Comparison of ENCODE assay signal across 2 cellular contexts in genomic region chr6:157988700-157989063, GRCh38.
TF ChIP-seq lines count a peak whose summit lies in the region.

No MANE protein-coding gene starts in this region.

TF ChIP-seq in HCT116, 20 proteins besides CTCF, POLR2A, EP300 and RAD21 (continued from another document):
- TF ChIP-seq EZH2phosphoT487 (IDR thresholded peaks at IDR 0.05; ENCODE audit: borderline replicate concordance) (no peak), REST (IDR thresholded peaks at IDR 0.05; ENCODE audit: low read depth) (no peak), SRF (IDR thresholded peaks at IDR 0.05; ENCODE audit: low read depth) (no peak), ZFX (IDR thresholded peaks at IDR 0.05) (no peak), ZNF274 (IDR thresholded peaks at IDR 0.05; ENCODE audit: low read depth, low read length) (no peak), TCF7L2 (IDR thresholded peaks at IDR 0.05; ENCODE audit: borderline replicate concordance, extremely low read depth, insufficient read depth, insufficient read length) (no peak), CBX3 (IDR thresholded peaks at IDR 0.05; ENCODE audit: low read depth) (no peak), POLR2AphosphoS5 (IDR thresholded peaks at IDR 0.05; ENCODE audit: low read depth, low read length) (no peak), EGR1 (IDR thresholded peaks at IDR 0.05; ENCODE audit: low read depth) (no peak)

TF ChIP-seq in H1, 55 proteins besides CTCF, POLR2A, EP300 and RAD21 (continued from another document):
- TF ChIP-seq TCF12 (IDR thresholded peaks at IDR 0.05; ENCODE audit: low read depth, low read length), result no peak
- TF ChIP-seq EZH2 (IDR thresholded peaks at IDR 0.05; ENCODE audit: low read depth, low read length, severe bottlenecking), result no peak
- no peak for TF ChIP-seq KDM5A (IDR thresholded peaks at IDR 0.05; ENCODE audit: low read length)
- no peak for TF ChIP-seq CTBP2 (IDR thresholded peaks at IDR 0.05; ENCODE audit: borderline replicate concordance, insufficient read depth, insufficient read length, low read length)
- TF ChIP-seq EGR1 (IDR thresholded peaks at IDR 0.05; ENCODE audit: borderline replicate concordance, low read depth, low read length), result no peak
- TF ChIP-seq YY1 (IDR thresholded peaks at IDR 0.05; ENCODE audit: low read depth, low read length), result no peak
- no peak for TF ChIP-seq POLR2AphosphoS5 (IDR thresholded peaks at IDR 0.05; ENCODE audit: low read depth, low read length)
- TF ChIP-seq TEAD4 (IDR thresholded peaks at IDR 0.05; ENCODE audit: low read depth, low read length), result no peak
- TF ChIP-seq JUN (IDR thresholded peaks at IDR 0.05; ENCODE audit: low read depth, low read length), result no peak
- TF ChIP-seq GTF2F1 (IDR thresholded peaks at IDR 0.05; ENCODE audit: borderline replicate concordance, low read depth, low read length), result no peak
- TF ChIP-seq TAF7 (optimal IDR thresholded peaks at IDR 0.05; ENCODE audit: borderline replicate concordance, low read depth, low read length), result no peak
- no peak for TF ChIP-seq RBBP5 (IDR thresholded peaks at IDR 0.05; ENCODE audit: borderline replicate concordance, low read depth, low read length)
- no peak for TF ChIP-seq CHD2 (IDR thresholded peaks at IDR 0.05; ENCODE audit: low read length)
- TF ChIP-seq SP4 (IDR thresholded peaks at IDR 0.05; ENCODE audit: low read length), result no peak
